In the genomic region with DNA sequence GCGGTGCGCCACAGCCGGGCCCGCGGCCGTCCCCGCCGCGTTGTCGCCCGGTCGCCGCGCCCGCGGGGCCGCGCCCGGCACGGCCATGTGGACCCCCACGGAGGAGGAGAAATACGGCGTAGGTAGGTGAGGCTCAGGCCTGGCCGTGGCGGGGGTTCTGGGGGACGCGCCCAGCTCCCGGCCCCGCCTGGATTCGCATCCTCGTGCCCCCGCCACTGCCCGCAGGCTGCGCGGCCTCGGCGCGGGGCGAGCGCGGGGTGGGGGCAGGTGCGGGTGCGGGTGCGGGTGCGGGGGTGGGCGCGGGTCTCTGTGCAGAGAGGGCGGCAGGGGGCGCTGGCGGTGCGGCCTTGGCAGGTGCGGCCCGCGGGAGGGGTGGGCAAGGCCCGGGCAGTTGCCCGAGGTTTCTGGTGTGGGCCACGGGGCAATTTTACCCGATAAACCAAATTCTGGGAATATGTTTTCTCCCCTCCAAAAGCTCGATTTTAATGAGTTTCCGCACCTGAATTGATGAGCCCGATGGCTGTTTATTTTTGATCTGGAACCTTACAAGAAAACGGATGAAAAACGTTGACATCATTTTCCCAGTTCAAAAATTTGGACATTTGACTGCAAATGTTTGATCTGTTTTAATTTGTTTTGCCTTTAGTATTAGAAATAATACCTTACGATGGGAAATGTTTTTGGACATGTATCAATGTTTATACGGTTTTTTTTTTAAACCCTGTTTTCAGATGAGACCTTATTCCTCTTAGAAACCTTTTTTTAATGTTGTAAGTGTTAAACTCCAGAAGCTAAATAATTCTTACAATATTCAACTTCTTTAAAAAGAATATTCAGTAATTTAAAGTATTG, we compare ENCODE assay signal across 2 cellular contexts.
TF ChIP-seq lines count a peak whose summit lies in the region.

No MANE protein-coding gene starts in this region.

TF ChIP-seq in SK-N-SH, 30 proteins besides CTCF, POLR2A, EP300 and RAD21 (continued from another document):
- TF ChIP-seq NFIC (IDR thresholded peaks at IDR 0.05; ENCODE audit: borderline replicate concordance) = no peak
- TF ChIP-seq CHD2 (IDR thresholded peaks at IDR 0.05; ENCODE audit: low read length, partially characterized antibody) = no peak
- no peak for TF ChIP-seq PBX3 (IDR thresholded peaks at IDR 0.05)
- TF ChIP-seq YY1 (IDR thresholded peaks at IDR 0.05; ENCODE audit: low read depth) = no peak
- no peak for TF ChIP-seq MXI1 (IDR thresholded peaks at IDR 0.05; ENCODE audit: low read depth, low read length)
- no peak for TF ChIP-seq GABPA (IDR thresholded peaks at IDR 0.05; ENCODE audit: low read depth)
- no peak for TF ChIP-seq FOSL2 (IDR thresholded peaks at IDR 0.05; ENCODE audit: borderline replicate concordance, low read depth)
- TF ChIP-seq POLR2AphosphoS5 (IDR thresholded peaks at IDR 0.05; ENCODE audit: low read depth, low read length) = no peak
- TF ChIP-seq EZH2phosphoT487 (IDR thresholded peaks at IDR 0.05; ENCODE audit: borderline replicate concordance, low read depth) = no peak; the same call in 1 of the 2 replicates
- TF ChIP-seq RCOR1 (IDR thresholded peaks at IDR 0.05; ENCODE audit: low read length) = no peak
- no peak for TF ChIP-seq JUND (IDR thresholded peaks at IDR 0.05)
- TF ChIP-seq USF1 (IDR thresholded peaks at IDR 0.05; ENCODE audit: borderline replicate concordance, low read depth) = no peak
- TF ChIP-seq, protein P1, sequence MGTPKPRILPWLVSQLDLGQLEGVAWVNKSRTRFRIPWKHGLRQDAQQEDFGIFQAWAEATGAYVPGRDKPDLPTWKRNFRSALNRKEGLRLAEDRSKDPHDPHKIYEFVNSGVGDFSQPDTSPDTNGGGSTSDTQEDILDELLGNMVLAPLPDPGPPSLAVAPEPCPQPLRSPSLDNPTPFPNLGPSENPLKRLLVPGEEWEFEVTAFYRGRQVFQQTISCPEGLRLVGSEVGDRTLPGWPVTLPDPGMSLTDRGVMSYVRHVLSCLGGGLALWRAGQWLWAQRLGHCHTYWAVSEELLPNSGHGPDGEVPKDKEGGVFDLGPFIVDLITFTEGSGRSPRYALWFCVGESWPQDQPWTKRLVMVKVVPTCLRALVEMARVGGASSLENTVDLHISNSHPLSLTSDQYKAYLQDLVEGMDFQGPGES (IDR thresholded peaks at IDR 0.05; ENCODE audit: low read depth, low read length) = no peak
- TF ChIP-seq, protein P2, sequence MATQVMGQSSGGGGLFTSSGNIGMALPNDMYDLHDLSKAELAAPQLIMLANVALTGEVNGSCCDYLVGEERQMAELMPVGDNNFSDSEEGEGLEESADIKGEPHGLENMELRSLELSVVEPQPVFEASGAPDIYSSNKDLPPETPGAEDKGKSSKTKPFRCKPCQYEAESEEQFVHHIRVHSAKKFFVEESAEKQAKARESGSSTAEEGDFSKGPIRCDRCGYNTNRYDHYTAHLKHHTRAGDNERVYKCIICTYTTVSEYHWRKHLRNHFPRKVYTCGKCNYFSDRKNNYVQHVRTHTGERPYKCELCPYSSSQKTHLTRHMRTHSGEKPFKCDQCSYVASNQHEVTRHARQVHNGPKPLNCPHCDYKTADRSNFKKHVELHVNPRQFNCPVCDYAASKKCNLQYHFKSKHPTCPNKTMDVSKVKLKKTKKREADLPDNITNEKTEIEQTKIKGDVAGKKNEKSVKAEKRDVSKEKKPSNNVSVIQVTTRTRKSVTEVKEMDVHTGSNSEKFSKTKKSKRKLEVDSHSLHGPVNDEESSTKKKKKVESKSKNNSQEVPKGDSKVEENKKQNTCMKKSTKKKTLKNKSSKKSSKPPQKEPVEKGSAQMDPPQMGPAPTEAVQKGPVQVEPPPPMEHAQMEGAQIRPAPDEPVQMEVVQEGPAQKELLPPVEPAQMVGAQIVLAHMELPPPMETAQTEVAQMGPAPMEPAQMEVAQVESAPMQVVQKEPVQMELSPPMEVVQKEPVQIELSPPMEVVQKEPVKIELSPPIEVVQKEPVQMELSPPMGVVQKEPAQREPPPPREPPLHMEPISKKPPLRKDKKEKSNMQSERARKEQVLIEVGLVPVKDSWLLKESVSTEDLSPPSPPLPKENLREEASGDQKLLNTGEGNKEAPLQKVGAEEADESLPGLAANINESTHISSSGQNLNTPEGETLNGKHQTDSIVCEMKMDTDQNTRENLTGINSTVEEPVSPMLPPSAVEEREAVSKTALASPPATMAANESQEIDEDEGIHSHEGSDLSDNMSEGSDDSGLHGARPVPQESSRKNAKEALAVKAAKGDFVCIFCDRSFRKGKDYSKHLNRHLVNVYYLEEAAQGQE (IDR thresholded peaks at IDR 0.05; ENCODE audit: low read depth, low read length) = no peak
- no peak for TF ChIP-seq SMC3 (IDR thresholded peaks at IDR 0.05; ENCODE audit: low read depth, low read length)
- no peak for TF ChIP-seq SIN3A (IDR thresholded peaks at IDR 0.05; ENCODE audit: borderline replicate concordance, low read depth, low read length)
- no peak for TF ChIP-seq TCF12 (IDR thresholded peaks at IDR 0.05)
- TF ChIP-seq FOXM1 (IDR thresholded peaks at IDR 0.05; ENCODE audit: low read depth) = no peak

TF ChIP-seq in SK-N-SH treated with all-trans-retinoic acid at 6 μM for 48 hours, 23 proteins besides CTCF, POLR2A, EP300 and RAD21 (continued from another document):
- TF ChIP-seq, protein P3, sequence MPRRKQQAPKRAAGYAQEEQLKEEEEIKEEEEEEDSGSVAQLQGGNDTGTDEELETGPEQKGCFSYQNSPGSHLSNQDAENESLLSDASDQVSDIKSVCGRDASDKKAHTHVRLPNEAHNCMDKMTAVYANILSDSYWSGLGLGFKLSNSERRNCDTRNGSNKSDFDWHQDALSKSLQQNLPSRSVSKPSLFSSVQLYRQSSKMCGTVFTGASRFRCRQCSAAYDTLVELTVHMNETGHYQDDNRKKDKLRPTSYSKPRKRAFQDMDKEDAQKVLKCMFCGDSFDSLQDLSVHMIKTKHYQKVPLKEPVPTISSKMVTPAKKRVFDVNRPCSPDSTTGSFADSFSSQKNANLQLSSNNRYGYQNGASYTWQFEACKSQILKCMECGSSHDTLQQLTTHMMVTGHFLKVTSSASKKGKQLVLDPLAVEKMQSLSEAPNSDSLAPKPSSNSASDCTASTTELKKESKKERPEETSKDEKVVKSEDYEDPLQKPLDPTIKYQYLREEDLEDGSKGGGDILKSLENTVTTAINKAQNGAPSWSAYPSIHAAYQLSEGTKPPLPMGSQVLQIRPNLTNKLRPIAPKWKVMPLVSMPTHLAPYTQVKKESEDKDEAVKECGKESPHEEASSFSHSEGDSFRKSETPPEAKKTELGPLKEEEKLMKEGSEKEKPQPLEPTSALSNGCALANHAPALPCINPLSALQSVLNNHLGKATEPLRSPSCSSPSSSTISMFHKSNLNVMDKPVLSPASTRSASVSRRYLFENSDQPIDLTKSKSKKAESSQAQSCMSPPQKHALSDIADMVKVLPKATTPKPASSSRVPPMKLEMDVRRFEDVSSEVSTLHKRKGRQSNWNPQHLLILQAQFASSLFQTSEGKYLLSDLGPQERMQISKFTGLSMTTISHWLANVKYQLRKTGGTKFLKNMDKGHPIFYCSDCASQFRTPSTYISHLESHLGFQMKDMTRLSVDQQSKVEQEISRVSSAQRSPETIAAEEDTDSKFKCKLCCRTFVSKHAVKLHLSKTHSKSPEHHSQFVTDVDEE (CRISPR knock-in tag; IDR thresholded peaks at IDR 0.05) = no peak
- TF ChIP-seq ZFP30 (CRISPR knock-in tag; IDR thresholded peaks at IDR 0.05) (no peak), SNAI2 (CRISPR knock-in tag; IDR thresholded peaks at IDR 0.05) (no peak), CREB5 (CRISPR knock-in tag; IDR thresholded peaks at IDR 0.05; ENCODE audit: low read depth) (no peak)
TF ChIP-seq in SK-N-SH treated with all-trans-retinoic acid at 6 μM for 48 hours: peak in this region for 0.
